Comparison of ENCODE assay signal across 12 cellular contexts in genomic region chr11:122038543-122038942, GRCh38.
DNase-seq lines count a peak whose midpoint lies in the region; ATAC-seq and TF ChIP-seq lines count a peak whose summit lies in the region.
"Had no signal": no experiment of that assay in that cellular context is flagged by ENCODE, and none has a peak within 500 bp of the region (broad histone marks: within the 10 kb centered on the region; RNA-seq: fewer than 3 reads in every experiment).

No MANE protein-coding gene starts in this region.

- DNase-seq in GM04503 (ENCODE audit: low read depth) (peak; percentile 97), RWPE2 (ENCODE audit: low spot score) (no peak), fibroblast of mammary gland (ENCODE audit: low read depth) (peak; percentile 68), non-pigmented ciliary epithelial cell (ENCODE audit: low read depth) (peak; percentile 82), HuH-7 (ENCODE audit: low spot score) (no peak)
- DNase-seq: activated CD4-positive, CD25-positive, alpha-beta regulatory T cell; heart right ventricle; small intestine had no signal

- ATAC-seq in RWPE2 (ENCODE audit: low read depth) (peak; percentile 50; the same call in 1 of the 3 replicates), GM21717 (IDR thresholded peaks at IDR 0.05; ENCODE audit: unreplicated experiment) (no peak), GM21447 (IDR thresholded peaks at IDR 0.05; ENCODE audit: unreplicated experiment) (no peak), GM18858 (IDR thresholded peaks at IDR 0.05; ENCODE audit: unreplicated experiment) (no peak)
- ATAC-seq: Right ventricle myocardium inferior had no signal

- H3K27me3 ChIP-seq in RWPE2 (ENCODE audit: insufficient read depth, poor library complexity, severe bottlenecking) = no peaks in the 10 kb centered on the region
- H3K27me3 ChIP-seq: heart right ventricle had no signal

- H3K36me3 ChIP-seq in RWPE2 (ENCODE audit: low read depth) = no peaks in the 10 kb centered on the region
- H3K36me3 ChIP-seq: heart right ventricle had no signal

- H3K9me3 ChIP-seq in RWPE2 (ENCODE audit: severe bottlenecking) = no peaks in the 10 kb centered on the region
- H3K9me3 ChIP-seq: heart right ventricle had no signal

- H3K4me3 ChIP-seq in RWPE2 (ENCODE audit: severe bottlenecking) (no peak overlapping the region), fibroblast of mammary gland (ENCODE audit: control insufficient read depth, low read depth, low read length) (no peak overlapping the region)
- H3K4me3 ChIP-seq: heart right ventricle had no signal

- no peak overlapping the region for H3K27ac ChIP-seq in RWPE2 (ENCODE audit: poor library complexity, severe bottlenecking)

- TF ChIP-seq CTCF in RWPE2 (IDR thresholded peaks at IDR 0.05; ENCODE audit: poor library complexity, severe bottlenecking) (no peak), fibroblast of mammary gland (conservative IDR thresholded peaks at IDR 0.05; ENCODE audit: control insufficient read depth, insufficient read depth, low read depth, low read length) (no peak)

- peaks cover 1% of the 10 kb centered on the region for H3K4me1 ChIP-seq in RWPE2 (ENCODE audit: insufficient read depth, poor library complexity, severe bottlenecking)

Comparison
In these comparisons a context has a peak if more than half of its experiments do, and no peak if none do; other contexts are left out.
1. DNase-seq: peak in GM04503 (single experiment), fibroblast of mammary gland (single experiment) and non-pigmented ciliary epithelial cell (single experiment); none in RWPE2 (single experiment) and HuH-7 (single experiment).